ENCODE assay signal across 27 cellular contexts in genomic region chr3:79081285-79081684, GRCh38.
"Had no signal": no experiment of that assay in that cellular context is flagged by ENCODE, and none has a peak within 500 bp of the region (broad histone marks: within the 10 kb centered on the region; RNA-seq: fewer than 3 reads in every experiment).

No MANE protein-coding gene starts in this region.

- H3K9ac ChIP-seq: parathyroid adenoma had no signal

- H3K4me3 Mint-ChIP-seq: activated CD4-positive, alpha-beta memory T cell treated with anti-CD3 and anti-CD28 coated beads for 36 hours; activated naive CD4-positive, alpha-beta T cell treated with anti-CD3 and anti-CD28 coated beads, Interleukin-2, amount 10 ng/mL, durations not matched to agents 7 days and 5 days; activated naive CD8-positive, alpha-beta T cell treated with anti-CD3 and anti-CD28 coated beads, Interleukin-2, amount 10 ng/mL, durations not matched to agents 7 days and 5 days; activated T-cell treated with anti-CD3 and anti-CD28 coated beads, Interleukin-2, amount 50 U/mL, for 24 hours; nephron; T-helper 17 cell had no signal

- H2AFZ ChIP-seq: parathyroid adenoma had no signal

- H3K4me1 Mint-ChIP-seq: activated naive CD4-positive, alpha-beta T cell treated with anti-CD3 and anti-CD28 coated beads, Interleukin-2, amount 10 ng/mL, durations not matched to agents 7 days and 5 days; activated naive CD8-positive, alpha-beta T cell treated with anti-CD3 and anti-CD28 coated beads, Interleukin-2, amount 10 ng/mL, durations not matched to agents 7 days and 5 days; T-helper 17 cell had no signal

- H3K27me3 ChIP-seq: ascending aorta, gastroesophageal sphincter, testis, transverse colon had no signal

- H3K9me3 ChIP-seq: ascending aorta, gastroesophageal sphincter, testis, transverse colon had no signal

- H3K4me1 ChIP-seq: ascending aorta, gastroesophageal sphincter, parathyroid adenoma, testis, transverse colon had no signal

- DNase-seq: activated CD4-positive, alpha-beta memory T cell treated with anti-CD3 and anti-CD28 coated beads for 36 hours; activated CD4-positive, alpha-beta T cell treated with anti-CD3 and anti-CD28 coated beads for 48 hours; activated CD8-positive, alpha-beta memory T cell treated with anti-CD3 and anti-CD28 coated beads, Interleukin-2, amount 50 U/mL, for 48 hours; activated gamma-delta T cell; activated naive CD4-positive, alpha-beta T cell treated with anti-CD3 and anti-CD28 coated beads, Interleukin-2, amount 10 ng/mL, durations not matched to agents 7 days and 5 days; activated naive CD8-positive, alpha-beta T cell treated with anti-CD3 and anti-CD28 coated beads, Interleukin-2, amount 10 ng/mL, durations not matched to agents 7 days and 5 days; activated T-cell treated with anti-CD3 and anti-CD28 coated beads, Interleukin-2, amount 50 U/mL, for 24 hours; dorsolateral prefrontal cortex; effector memory CD4-positive, alpha-beta T cell; erythroblast; hypothalamus; mesenchymal stem cell; occipital lobe; right cardiac atrium; stimulated activated CD4-positive, alpha-beta T cell treated with anti-CD3 and anti-CD28 coated beads, Interleukin-2, amount 100 ng/mL, for 48 hours; stimulated activated naive CD4-positive, alpha-beta T cell treated with Interleukin-2 at 50 U/mL for 16 hours; T-helper 17 cell; T1000; testis; transverse colon; WERI-Rb-1 had no signal

- H3K79me2 ChIP-seq: parathyroid adenoma had no signal

- H3K27ac Mint-ChIP-seq: activated CD4-positive, alpha-beta memory T cell treated with anti-CD3 and anti-CD28 coated beads for 36 hours; activated naive CD4-positive, alpha-beta T cell treated with anti-CD3 and anti-CD28 coated beads, Interleukin-2, amount 10 ng/mL, durations not matched to agents 7 days and 5 days; activated naive CD8-positive, alpha-beta T cell treated with anti-CD3 and anti-CD28 coated beads, Interleukin-2, amount 10 ng/mL, durations not matched to agents 7 days and 5 days; activated T-cell treated with anti-CD3 and anti-CD28 coated beads, Interleukin-2, amount 50 U/mL, for 24 hours; nephron; T-helper 17 cell had no signal

- H3K9me3 Mint-ChIP-seq: activated CD4-positive, alpha-beta memory T cell treated with anti-CD3 and anti-CD28 coated beads for 36 hours; activated naive CD4-positive, alpha-beta T cell treated with anti-CD3 and anti-CD28 coated beads, Interleukin-2, amount 10 ng/mL, durations not matched to agents 7 days and 5 days; activated naive CD8-positive, alpha-beta T cell treated with anti-CD3 and anti-CD28 coated beads, Interleukin-2, amount 10 ng/mL, durations not matched to agents 7 days and 5 days; activated T-cell treated with anti-CD3 and anti-CD28 coated beads, Interleukin-2, amount 50 U/mL, for 24 hours; brain; nephron had no signal

- H3K27me3 Mint-ChIP-seq: activated CD4-positive, alpha-beta memory T cell treated with anti-CD3 and anti-CD28 coated beads for 36 hours; activated naive CD4-positive, alpha-beta T cell treated with anti-CD3 and anti-CD28 coated beads, Interleukin-2, amount 10 ng/mL, durations not matched to agents 7 days and 5 days; activated T-cell treated with anti-CD3 and anti-CD28 coated beads, Interleukin-2, amount 50 U/mL, for 24 hours; T-helper 17 cell had no signal

- H3K27ac ChIP-seq: ascending aorta, coronary artery, gastroesophageal sphincter, parathyroid adenoma, testis, transverse colon, WERI-Rb-1 had no signal

- H3K36me3 ChIP-seq: ascending aorta, gastroesophageal sphincter, transverse colon, WERI-Rb-1 had no signal

- H3K4me3 ChIP-seq: ascending aorta, coronary artery, gastroesophageal sphincter, testis, transverse colon had no signal

- H3K36me3 Mint-ChIP-seq: activated CD4-positive, alpha-beta memory T cell treated with anti-CD3 and anti-CD28 coated beads for 36 hours; activated naive CD4-positive, alpha-beta T cell treated with anti-CD3 and anti-CD28 coated beads, Interleukin-2, amount 10 ng/mL, durations not matched to agents 7 days and 5 days; activated naive CD8-positive, alpha-beta T cell treated with anti-CD3 and anti-CD28 coated beads, Interleukin-2, amount 10 ng/mL, durations not matched to agents 7 days and 5 days; brain had no signal
